In genomic region chr9:27528886-27529315, GRCh38 we compare ENCODE assay signal across 8 cellular contexts. TPM values are rescaled to one million over a fixed set of nuclear protein-coding genes. Genes with fewer than 3 reads are reported as not detected.
DNase-seq lines count a peak whose midpoint lies in the region; ATAC-seq and TF ChIP-seq lines count a peak whose summit lies in the region.

No MANE protein-coding gene starts in this region.

- peak; percentile 48 for ATAC-seq in GM19438 (IDR thresholded peaks at IDR 0.05; ENCODE audit: low read depth, unreplicated experiment)

- no peak overlapping the region for H3K23ac ChIP-seq in mesendoderm (ENCODE audit: low read length)

- peak overlapping the region; percentile 83 for H3K9ac ChIP-seq in mesendoderm (ENCODE audit: low read length)

- H2BK15ac ChIP-seq in mesendoderm (replicated peaks; ENCODE audit: low read depth), result no peak overlapping the region

- H2BK5ac ChIP-seq in mesendoderm (ENCODE audit: low read length), result no peak overlapping the region

- H3K4me3 ChIP-seq in HL-60 (replicated peaks; ENCODE audit: insufficient read depth, low read length) (peak overlapping the region; percentile 53), mesendoderm (ENCODE audit: low read length) (peak overlapping the region; percentile 77)
- H3K4me3 ChIP-seq in effector memory CD4-positive, alpha-beta T cell (ENCODE audit: insufficient read depth, low read depth, low read length, poor library complexity, severe bottlenecking), result peak overlapping the region; percentile 79

- H4K8ac ChIP-seq in mesendoderm (ENCODE audit: low read depth, low read length), result no peak overlapping the region

- no peaks in the 10 kb centered on the region for H3K9me3 ChIP-seq in effector memory CD4-positive, alpha-beta T cell (ENCODE audit: control insufficient read depth, low read length)

- peak overlapping the region; percentile 93 for H3K56ac ChIP-seq in mesendoderm (ENCODE audit: low read length)

- H3K36me3 ChIP-seq in effector memory CD4-positive, alpha-beta T cell (ENCODE audit: control insufficient read depth, insufficient read depth, low read length), result no peaks in the 10 kb centered on the region
- H3K36me3 ChIP-seq in mesendoderm (ENCODE audit: control insufficient read depth, insufficient read depth, low read length), result no peaks in the 10 kb centered on the region

- peak overlapping the region; percentile 75 for H3K18ac ChIP-seq in mesendoderm (ENCODE audit: low read length)

- TF ChIP-seq CTCF in HL-60 (IDR thresholded peaks at IDR 0.05; ENCODE audit: insufficient read depth, low read length), result no peak

- no peak overlapping the region for H4K5ac ChIP-seq in mesendoderm (ENCODE audit: low read length)

- H3K27me3 ChIP-seq in HL-60 (ENCODE audit: insufficient read depth, poor library complexity, severe bottlenecking) (no peaks in the 10 kb centered on the region), mesendoderm (ENCODE audit: insufficient read depth, low read length, poor library complexity) (no peaks in the 10 kb centered on the region)
- H3K27me3 ChIP-seq in effector memory CD4-positive, alpha-beta T cell (replicated peaks; ENCODE audit: control insufficient read depth, insufficient read depth, low read length, poor library complexity, severe bottlenecking), result no peaks in the 10 kb centered on the region

- H2BK120ac ChIP-seq in mesendoderm (ENCODE audit: low read depth, low read length), result no peak overlapping the region

- no peaks in the 10 kb centered on the region for H3K79me1 ChIP-seq in mesendoderm (ENCODE audit: low read length)

- H3K4ac ChIP-seq in mesendoderm (ENCODE audit: low read depth, low read length), result no peak overlapping the region

- peaks cover 5% of the 10 kb centered on the region for H3K4me1 ChIP-seq in effector memory CD4-positive, alpha-beta T cell (ENCODE audit: control insufficient read depth, insufficient read depth, low read length, poor library complexity, severe bottlenecking)
- peaks cover 4% of the 10 kb centered on the region for H3K4me1 ChIP-seq in mesendoderm (ENCODE audit: control insufficient read depth, low read depth, low read length)

- H3K27ac ChIP-seq in HL-60 (replicated peaks) (no peak overlapping the region), mesendoderm (ENCODE audit: low read depth, low read length) (peak overlapping the region; percentile 23)
- H3K27ac ChIP-seq in effector memory CD4-positive, alpha-beta T cell (ENCODE audit: insufficient read depth, low read length, poor library complexity, severe bottlenecking), result no peak overlapping the region

- DNase-seq in AG20443 (ENCODE audit: low spot score), result peak; percentile 30
- DNase-seq in HL-60 (ENCODE audit: low read depth in 1 of 2, low spot score in 1 of 2), result no peak
- peak; percentile 50 to 56 for DNase-seq in activated CD4-positive, alpha-beta T cell treated with anti-CD3 and anti-CD28 coated beads, Interleukin-2, amount 50 U/mL, for 48 hours
- peak; percentile 3 to 26 (median 10) for DNase-seq in effector memory CD4-positive, alpha-beta T cell
- DNase-seq in mesendoderm, result peak; percentile 80
- peak; percentile 5 for DNase-seq in stimulated activated CD8-positive, alpha-beta memory T cell treated with anti-CD3 and anti-CD28 coated beads, Interleukin-7, amount 100 ng/mL, for 24 hours (ENCODE audit: low read depth)
- DNase-seq in NCI-H1105 treated with DMSO at 0.1 percent for 48 hours (lab: John Stamatoyannopoulos, UW), result no peak

- peak overlapping the region; percentile 89 for H3K4me2 ChIP-seq in mesendoderm (ENCODE audit: low read length)

- no CpG with 5 or more reads among the region's 25 CpGs for WGBS in mesendoderm (ENCODE audit: extremely low coverage, insufficient coverage, low lambda C conversion rate)

- H3K79me2 ChIP-seq in mesendoderm (ENCODE audit: control insufficient read depth, insufficient read depth, low read length), result no peaks in the 10 kb centered on the region

- no peak overlapping the region for H2AK5ac ChIP-seq in mesendoderm (ENCODE audit: low read length)

RNA-seq across cellular contexts. Expression of gene MOB3B, which starts 0.7 kb away (rescaled TPM):
- polyA plus RNA-seq in mesendoderm (2013, experiment 1 of 2), result 5.9 TPM
- polyA plus RNA-seq in mesendoderm (2013, experiment 2 of 2), result 6.1 TPM

RNA-seq across cellular contexts. Expression of gene IFNK, which starts 4.8 kb away (rescaled TPM):
- not detected for polyA plus RNA-seq in mesendoderm (2013, experiment 1 of 2)
- polyA plus RNA-seq in mesendoderm (2013, experiment 2 of 2), result not detected

RNA-seq across cellular contexts. Expression of gene C9orf72, which starts 44.4 kb away (rescaled TPM):
- 8.1 TPM for polyA plus RNA-seq in mesendoderm (2013, experiment 1 of 2)
- 8.6 TPM for polyA plus RNA-seq in mesendoderm (2013, experiment 2 of 2)

Comparison
In these comparisons a context has a peak if more than half of its experiments do, and no peak if none do; other contexts are left out.
1. DNase-seq: peak in AG20443 (single experiment), activated CD4-positive, alpha-beta T cell treated with anti-CD3 and anti-CD28 coated beads, Interleukin-2, amount 50 U/mL, for 48 hours (2 of 2), effector memory CD4-positive, alpha-beta T cell (3 of 3), mesendoderm (single experiment) and stimulated activated CD8-positive, alpha-beta memory T cell treated with anti-CD3 and anti-CD28 coated beads, Interleukin-7, amount 100 ng/mL, for 24 hours (single experiment); none in HL-60 (0 of 2) and NCI-H1105 treated with DMSO at 0.1 percent for 48 hours (single experiment).
2. Peak in every context shown above with its lines, with median percentiles within 50 percentile points of each other: H3K4me3 ChIP-seq.